ENCODE assay signal across 9 cellular contexts in genomic region chr12:102816816-102817434, GRCh38.
DNase-seq lines count a peak whose midpoint lies in the region; ATAC-seq and TF ChIP-seq lines count a peak whose summit lies in the region.
"Had no signal": no experiment of that assay in that cellular context is flagged by ENCODE, and none has a peak within 500 bp of the region (broad histone marks: within the 10 kb centered on the region; RNA-seq: fewer than 3 reads in every experiment).

No MANE protein-coding gene starts in this region.

- H3K27ac ChIP-seq in tibial artery: no peak overlapping the region
- H3K27ac ChIP-seq: skin epidermis had no signal

- ATAC-seq in HG03521 (IDR thresholded peaks at IDR 0.05; ENCODE audit: unreplicated experiment): no peak

- H3K36me3 ChIP-seq in tibial artery: no peaks in the 10 kb centered on the region

- H3K27me3 ChIP-seq in tibial artery: no peaks in the 10 kb centered on the region

- no peak overlapping the region for H3K4me3 ChIP-seq in tibial artery
- H3K4me3 ChIP-seq: skin epidermis had no signal

- H3K9me3 ChIP-seq in tibial artery: no peaks in the 10 kb centered on the region

- peak; percentile 35 to 36 for TF ChIP-seq CTCF in tibial artery (IDR thresholded peaks at IDR 0.05)

- intact Hi-C loops in tibial artery (cut with DNase I; ENCODE audit: low total_unique reads): no loop called here

- DNase-seq in DMS 273 (lab: John Stamatoyannopoulos, UW; ENCODE audit: unreplicated experiment) (peak; percentile 64), DMS 273 treated with DMSO at 0.1 percent for 48 hours (lab: John Stamatoyannopoulos, UW) (no peak), HT1080 (ENCODE audit: low read depth) (peak; percentile 15), SHP77 (lab: John Stamatoyannopoulos, UW) (peak; percentile 38 to 49), globus pallidus (ENCODE audit: low spot score) (peak; percentile 7), tibial artery (no peak)
- DNase-seq in activated CD8-positive, alpha-beta memory T cell treated with anti-CD3 and anti-CD28 coated beads, Interleukin-2, amount 50 U/mL, for 48 hours: no peak

- H3K4me1 ChIP-seq in tibial artery: no peaks in the 10 kb centered on the region

Comparison
In these comparisons a context has a peak if more than half of its experiments do, and no peak if none do; other contexts are left out.
1. DNase-seq: peak in DMS 273 (single experiment), HT1080 (single experiment), SHP77 (2 of 2) and globus pallidus (single experiment); none in DMS 273 treated with DMSO at 0.1 percent for 48 hours (single experiment), tibial artery (0 of 2) and activated CD8-positive, alpha-beta memory T cell treated with anti-CD3 and anti-CD28 coated beads, Interleukin-2, amount 50 U/mL, for 48 hours (single experiment).